9 cellular contexts compared by ENCODE assay signal in genomic region chr17:78789149-78789662, GRCh38. TPM values are rescaled to one million over a fixed set of nuclear protein-coding genes. Genes with fewer than 3 reads are reported as not detected.
DNase-seq lines count a peak whose midpoint lies in the region; ATAC-seq, FAIRE-seq and TF ChIP-seq lines count a peak whose summit lies in the region.
"Had no signal": no experiment of that assay in that cellular context is flagged by ENCODE, and none has a peak within 500 bp of the region (broad histone marks: within the 10 kb centered on the region; RNA-seq: fewer than 3 reads in every experiment).

No MANE protein-coding gene starts in this region.

- 90 to 100% methylated on average over 3 to 5 of the region's 5 CpGs for WGBS in mesodermal cell (ENCODE audit: insufficient coverage in 2 of 2), 2 experiments

- H3K9me3 ChIP-seq in mesodermal cell (ENCODE audit: control insufficient read depth, low read length) = no peaks in the 10 kb centered on the region

- H3K4me1 Mint-ChIP-seq in stimulated activated naive CD8-positive, alpha-beta T cell treated with anti-CD3 and anti-CD28 coated beads, Interleukin-15, Interleukin-2, amounts not matched to agents 100 ng/mL and 50 ng/mL, for 24 hours (ENCODE audit: low read depth) = peaks cover 57% of the 10 kb centered on the region
- peaks cover 61% of the 10 kb centered on the region for H3K4me1 Mint-ChIP-seq in brain

- FAIRE-seq in D721Med (lab: Jason Lieb, UNC) (no peak), frontal cortex (lab: Jason Lieb, UNC) (no peak)

- no peak for DNase-seq in stimulated activated naive CD8-positive, alpha-beta T cell treated with anti-CD3 and anti-CD28 coated beads, Interleukin-15, Interleukin-2, amounts not matched to agents 100 U/mL and 50 U/mL, for 24 hours
- DNase-seq in D721Med (ENCODE audit: insufficient read length, low spot score) = no peak
- no peak for DNase-seq in frontal cortex (ENCODE audit: low spot score in 2 of 2)
- DNase-seq in OCI-M2 (lab: John Stamatoyannopoulos, UW; ENCODE audit: unreplicated experiment) = no peak
- DNase-seq in NCI-H510A treated with DMSO at 0.1 percent for 48 hours (lab: John Stamatoyannopoulos, UW) = no peak

- H3K36me3 ChIP-seq in mesodermal cell (ENCODE audit: control insufficient read depth, insufficient read depth, low read length) = peaks cover 16% of the 10 kb centered on the region

- ATAC-seq in stimulated activated naive CD8-positive, alpha-beta T cell treated with anti-CD3 and anti-CD28 coated beads, Interleukin-15, Interleukin-2, amounts not matched to agents 100 U/mL and 50 U/mL, for 24 hours = no peak

- H3K4me1 ChIP-seq in mesodermal cell (ENCODE audit: control insufficient read depth, insufficient read depth, low read length, poor library complexity, severe bottlenecking) = peaks cover 4% of the 10 kb centered on the region

- H3K27me3 Mint-ChIP-seq in stimulated activated naive CD8-positive, alpha-beta T cell treated with anti-CD3 and anti-CD28 coated beads, Interleukin-15, Interleukin-2, amounts not matched to agents 100 ng/mL and 50 ng/mL, for 24 hours = no peaks in the 10 kb centered on the region
- H3K27me3 Mint-ChIP-seq in brain = no peaks in the 10 kb centered on the region

- peak overlapping the region; percentile 18 for H3K27ac ChIP-seq in mesodermal cell (ENCODE audit: low read depth, low read length, severe bottlenecking)

- H3K9me3 Mint-ChIP-seq in stimulated activated naive CD8-positive, alpha-beta T cell treated with anti-CD3 and anti-CD28 coated beads, Interleukin-15, Interleukin-2, amounts not matched to agents 100 ng/mL and 50 ng/mL, for 24 hours = no peaks in the 10 kb centered on the region
- H3K9me3 Mint-ChIP-seq in brain = no peaks in the 10 kb centered on the region

- no peak overlapping the region for H3K4me3 Mint-ChIP-seq in stimulated activated naive CD8-positive, alpha-beta T cell treated with anti-CD3 and anti-CD28 coated beads, Interleukin-15, Interleukin-2, amounts not matched to agents 100 ng/mL and 50 ng/mL, for 24 hours
- peak overlapping the region in 4 of 5 experiments; percentile 36 to 69 (median 58) for H3K4me3 Mint-ChIP-seq in brain

- H3K4me3 ChIP-seq in mesodermal cell (ENCODE audit: extremely low read depth, insufficient read depth, low read length, poor library complexity, severe bottlenecking) = no peak overlapping the region
- H3K4me3 ChIP-seq: smooth muscle cell had no signal

- peak overlapping the region; percentile 43 for H3K27ac Mint-ChIP-seq in stimulated activated naive CD8-positive, alpha-beta T cell treated with anti-CD3 and anti-CD28 coated beads, Interleukin-15, Interleukin-2, amounts not matched to agents 100 ng/mL and 50 ng/mL, for 24 hours
- peak overlapping the region; percentile 70 to 96 (median 87) for H3K27ac Mint-ChIP-seq in brain

- no peak for TF ChIP-seq CTCF in brain (conservative IDR thresholded peaks at IDR 0.05)
- TF ChIP-seq CTCF in D721Med (IDR thresholded peaks at IDR 0.05; ENCODE audit: insufficient read depth, missing control alignments) = no peak

- peaks cover 27% of the 10 kb centered on the region for H3K36me3 Mint-ChIP-seq in stimulated activated naive CD8-positive, alpha-beta T cell treated with anti-CD3 and anti-CD28 coated beads, Interleukin-15, Interleukin-2, amounts not matched to agents 100 ng/mL and 50 ng/mL, for 24 hours (ENCODE audit: low read depth)
- peaks cover 22% of the 10 kb centered on the region for H3K36me3 Mint-ChIP-seq in brain

RNA-seq across cellular contexts. Expression of gene CYTH1, which starts 7.1 kb away (rescaled TPM):
- 33.6 TPM for polyA plus RNA-seq in brain (ENCODE audit: insufficient read depth, low read depth, low replicate concordance)
- polyA plus RNA-seq in mesodermal cell (2013, experiment 1 of 2) = 17.1 TPM
- 15.4 TPM for polyA plus RNA-seq in mesodermal cell (2013, experiment 2 of 2)
- total RNA-seq in frontal cortex = 53.4 TPM

RNA-seq across cellular contexts. Expression of gene USP36, which starts 51.4 kb away (rescaled TPM):
- polyA plus RNA-seq in brain (ENCODE audit: insufficient read depth, low read depth, low replicate concordance) = 24.7 TPM
- polyA plus RNA-seq in mesodermal cell (2013, experiment 1 of 2) = 20.2 TPM
- polyA plus RNA-seq in mesodermal cell (2013, experiment 2 of 2) = 19.1 TPM
- total RNA-seq in frontal cortex = 18.8 TPM
